ENCODE assay signal across 22 cellular contexts in genomic region chr6:157488635-157489226, GRCh38.
DNase-seq lines count a peak whose midpoint lies in the region; ATAC-seq and TF ChIP-seq lines count a peak whose summit lies in the region.
"Had no signal": no experiment of that assay in that cellular context is flagged by ENCODE, and none has a peak within 500 bp of the region (broad histone marks: within the 10 kb centered on the region; RNA-seq: fewer than 3 reads in every experiment).

No MANE protein-coding gene starts in this region.

- no peak overlapping the region for H3K27ac Mint-ChIP-seq in stimulated activated naive B cell treated with anti-CD40 and anti-IgM and Interleukin-4, amounts not matched to agents 10 μg/mL and 1 μg/mL and 100 μg/mL, for 72 hours
- H3K27ac Mint-ChIP-seq: activated naive CD4-positive, alpha-beta T cell treated with anti-CD3 and anti-CD28 coated beads, Interleukin-2, amount 50 U/mL, for 24 hours; dendritic cell treated with granulocyte-macrophage colony-stimulating factor and Interleukin-4, amounts not matched to agents 40 ng/mL and 50 ng/mL, for 4 days had no signal

- H3K4me3 ChIP-seq in PC-3 (ENCODE audit: low read length) (peak overlapping the region; percentile 64), dorsolateral prefrontal cortex (peak overlapping the region in 36 of 59 donors; percentile 4 to 51 (median 22)), smooth muscle cell (peak overlapping the region; percentile 11)
- H3K4me3 ChIP-seq: cardiac muscle cell, upper lobe of left lung had no signal

- H3K36me3 ChIP-seq in PC-3 (ENCODE audit: low read depth, low read length) (no peaks in the 10 kb centered on the region), smooth muscle cell (ENCODE audit: low read depth) (no peaks in the 10 kb centered on the region)
- H3K36me3 ChIP-seq: cardiac muscle cell, upper lobe of left lung had no signal

- peaks cover 9% of the 10 kb centered on the region; the same call in 1 of the 2 replicates for H3K4me1 ChIP-seq in PC-3 (ENCODE audit: insufficient read depth, low read length)
- no peaks in the 10 kb centered on the region for H3K4me1 ChIP-seq in smooth muscle cell (ENCODE audit: low read depth)

- DNase-seq in NCI-H1436 (lab: John Stamatoyannopoulos, UW) (peak; percentile 9), NCI-H1436 treated with DMSO at 0.1 percent for 48 hours (lab: John Stamatoyannopoulos, UW) (no peak), PC-3 (peak; percentile 3), dorsolateral prefrontal cortex (peak in 1 of 10 donors; percentile 24), smooth muscle cell (lab: John Stamatoyannopoulos, UW; ENCODE audit: unreplicated experiment) (no peak), RPMI8226 (no peak)
- no peak for DNase-seq in effector CD4-positive, alpha-beta T cell
- DNase-seq in stimulated activated naive B cell treated with anti-CD40 and anti-IgM and Interleukin-4, amounts not matched to agents 10 μg/mL and 1 μg/mL and 100 μg/mL, for 72 hours = no peak
- DNase-seq: 8988T; activated CD4-positive, alpha-beta T cell treated with anti-CD3 and anti-CD28 coated beads, Interleukin-2, amount 50 U/mL, for 4 hours; activated CD8-positive, alpha-beta memory T cell treated with anti-CD3 and anti-CD28 coated beads, Interleukin-2, amount 50 U/mL, for 4 hours; AML-193; anterior cingulate cortex; NCI-H2029 treated with DMSO at 0.1 percent for 48 hours; NCI-H446; stimulated activated CD4-positive, alpha-beta T cell treated with anti-CD3 and anti-CD28 coated beads, Interleukin-1b, Interleukin-23, amount 100 ng/mL, for 48 hours; T-helper 17 cell; upper lobe of left lung had no signal

- CTCF ChIA-PET in PC-3 (lab: Charles Lee) = no interaction called here

- H3K36me3 Mint-ChIP-seq in stimulated activated naive B cell treated with anti-CD40 and anti-IgM and Interleukin-4, amounts not matched to agents 10 μg/mL and 1 μg/mL and 100 μg/mL, for 72 hours = peaks cover 10 to 14% of the 10 kb centered on the region in 2 donors
- H3K36me3 Mint-ChIP-seq: activated naive CD4-positive, alpha-beta T cell treated with anti-CD3 and anti-CD28 coated beads, Interleukin-2, amount 50 U/mL, for 24 hours had no signal

- H3K4me1 Mint-ChIP-seq in stimulated activated naive B cell treated with anti-CD40 and anti-IgM and Interleukin-4, amounts not matched to agents 10 μg/mL and 1 μg/mL and 100 μg/mL, for 72 hours = peaks cover 29 to 53% of the 10 kb centered on the region in 2 donors
- H3K4me1 Mint-ChIP-seq: neural crest cell had no signal

- no peaks in the 10 kb centered on the region for H3K9me3 ChIP-seq in PC-3 (ENCODE audit: low read length)
- H3K9me3 ChIP-seq in smooth muscle cell (replicated peaks; ENCODE audit: low read depth) = no peaks in the 10 kb centered on the region
- H3K9me3 ChIP-seq: upper lobe of left lung had no signal

- no peak overlapping the region for H3K4me3 Mint-ChIP-seq in stimulated activated naive B cell treated with anti-CD40 and anti-IgM and Interleukin-4, amounts not matched to agents 10 μg/mL and 1 μg/mL and 100 μg/mL, for 72 hours
- H3K4me3 Mint-ChIP-seq: activated naive CD4-positive, alpha-beta T cell treated with anti-CD3 and anti-CD28 coated beads, Interleukin-2, amount 50 U/mL, for 24 hours; dendritic cell treated with granulocyte-macrophage colony-stimulating factor and Interleukin-4, amounts not matched to agents 40 ng/mL and 50 ng/mL, for 4 days; neural crest cell had no signal

- H2AFZ ChIP-seq in PC-3 (ENCODE audit: low read length) (peak overlapping the region; percentile 55), smooth muscle cell (ENCODE audit: low read depth) (no peak overlapping the region)

- intact Hi-C loops in PC-3 (cut with micrococcal nuclease) (no loop called here), dorsolateral prefrontal cortex (cut with DNase I) (no loop called here)

- H3F3A ChIP-seq in PC-3 (ENCODE audit: low read length, unreplicated experiment) (no peaks in the 10 kb centered on the region), smooth muscle cell (ENCODE audit: low read depth) (no peaks in the 10 kb centered on the region)

- ATAC-seq in PC-3 = peak; percentile 68
- no peak for ATAC-seq in stimulated activated naive B cell treated with anti-CD40 and anti-IgM and Interleukin-4, amounts not matched to agents 10 μg/mL and 1 μg/mL and 100 μg/mL, for 72 hours (replicated peaks)

- peak overlapping the region; percentile 93 for H3K4me2 ChIP-seq in PC-3 (ENCODE audit: low read length)
- no peak overlapping the region for H3K4me2 ChIP-seq in smooth muscle cell

- no peak overlapping the region for H3K27ac ChIP-seq in PC-3 (ENCODE audit: low read length)
- H3K27ac ChIP-seq in dorsolateral prefrontal cortex = no peak overlapping the region
- no peak overlapping the region for H3K27ac ChIP-seq in smooth muscle cell (ENCODE audit: low read depth)
- H3K27ac ChIP-seq: cardiac muscle cell, upper lobe of left lung had no signal

- POLR2A ChIA-PET in PC-3 (lab: Charles Lee; ENCODE audit: unreplicated experiment) = no interaction called here

- H3K9me3 Mint-ChIP-seq in stimulated activated naive B cell treated with anti-CD40 and anti-IgM and Interleukin-4, amounts not matched to agents 10 μg/mL and 1 μg/mL and 100 μg/mL, for 72 hours = peaks cover 0 to 2% of the 10 kb centered on the region in 2 donors
- H3K9me3 Mint-ChIP-seq: activated naive CD4-positive, alpha-beta T cell treated with anti-CD3 and anti-CD28 coated beads, Interleukin-2, amount 50 U/mL, for 24 hours; dendritic cell treated with granulocyte-macrophage colony-stimulating factor and Interleukin-4, amounts not matched to agents 40 ng/mL and 50 ng/mL, for 4 days had no signal

- TF ChIP-seq CTCF in PC-3 (conservative IDR thresholded peaks at IDR 0.05; ENCODE audit: low read depth, low read length) (no peak), dorsolateral prefrontal cortex (IDR thresholded peaks at IDR 0.05 in 54 of 56, conservative IDR thresholded peaks at IDR 0.05 in 2 of 56; ENCODE audit: low read depth in 1 of 56, partially characterized antibody in 56 of 56) (no peak), smooth muscle cell (IDR thresholded peaks at IDR 0.05; ENCODE audit: borderline replicate concordance, insufficient read depth, poor library complexity, severe bottlenecking) (no peak)

- H3K27me3 Mint-ChIP-seq in stimulated activated naive B cell treated with anti-CD40 and anti-IgM and Interleukin-4, amounts not matched to agents 10 μg/mL and 1 μg/mL and 100 μg/mL, for 72 hours = peaks cover 5 to 18% of the 10 kb centered on the region in 2 donors

- no TSS peak for BruUV-seq in PC-3 (replicated peaks; lab: Mats Ljungman, UMichigan)

- H3K9me2 ChIP-seq in PC-3 (replicated peaks; ENCODE audit: low read length) = no peaks in the 10 kb centered on the region

- WGBS in smooth muscle cell (ENCODE audit: low lambda C conversion rate) = 62% methylated on average over 14 of the region's 14 CpGs

- H3K79me2 ChIP-seq in PC-3 (ENCODE audit: low read length) (no peaks in the 10 kb centered on the region), smooth muscle cell (ENCODE audit: low read depth) (no peaks in the 10 kb centered on the region)

- H3K27me3 ChIP-seq in PC-3 (ENCODE audit: low read length) = no peaks in the 10 kb centered on the region
- no peaks in the 10 kb centered on the region for H3K27me3 ChIP-seq in dorsolateral prefrontal cortex
- peaks cover 10% of the 10 kb centered on the region for H3K27me3 ChIP-seq in smooth muscle cell (ENCODE audit: low read depth)
- H3K27me3 ChIP-seq: cardiac muscle cell, upper lobe of left lung had no signal

- H4K20me1 ChIP-seq in PC-3 (ENCODE audit: low read length) = no peaks in the 10 kb centered on the region
- no peaks in the 10 kb centered on the region for H4K20me1 ChIP-seq in smooth muscle cell (ENCODE audit: low read depth)

- no peak overlapping the region for H3K9ac ChIP-seq in PC-3 (ENCODE audit: low read length)
- H3K9ac ChIP-seq in smooth muscle cell (ENCODE audit: low read depth) = no peak overlapping the region

Comparison
In these comparisons a context has a peak if more than half of its experiments do, and no peak if none do; other contexts are left out.
1. DNase-seq: peak in NCI-H1436 (single experiment) and PC-3 (single experiment); none in NCI-H1436 treated with DMSO at 0.1 percent for 48 hours (single experiment), smooth muscle cell (single experiment), effector CD4-positive, alpha-beta T cell (single experiment), RPMI8226 (single experiment) and stimulated activated naive B cell treated with anti-CD40 and anti-IgM and Interleukin-4, amounts not matched to agents 10 μg/mL and 1 μg/mL and 100 μg/mL, for 72 hours (single experiment).
2. H3K4me3 ChIP-seq: peak in every context shown above with its lines; median percentile 64 in PC-3; 22 in dorsolateral prefrontal cortex; 11 in smooth muscle cell.